ENCODE assay signal across 11 cellular contexts in genomic region chr2:55875434-55876135, GRCh38. TPM values are rescaled to one million over a fixed set of nuclear protein-coding genes. Genes with fewer than 3 reads are reported as not detected.
A peak's percentile ranks its signal among the peaks of the same experiment; 100 is the strongest.
DNase-seq lines count a peak whose midpoint lies in the region; ATAC-seq and TF ChIP-seq lines count a peak whose summit lies in the region.
"Had no signal": no experiment of that assay in that cellular context is flagged by ENCODE, and none has a peak within 500 bp of the region (broad histone marks: within the 10 kb centered on the region; RNA-seq: fewer than 3 reads in every experiment).

No MANE protein-coding gene starts in this region.

- CTCF ChIA-PET in activated CD4-positive, alpha-beta T cell treated with anti-CD3 and anti-CD28 coated beads, Interleukin-2, amount 10 ng/mL, durations not matched to agents 7 days and 5 days (lab: Charles Lee) = no interaction called here
- CTCF ChIA-PET in RWPE1 (lab: Yijun Ruan, JAX) = no interaction called here

- intact Hi-C loops in tibial artery (cut with DNase I; ENCODE audit: low total_unique reads) = no loop called here

- ATAC-seq in GM21390 (IDR thresholded peaks at IDR 0.05; ENCODE audit: unreplicated experiment) = peak; percentile 63
- ATAC-seq: activated CD8-positive, alpha-beta T cell treated with anti-CD3 and anti-CD28 coated beads, Interleukin-2, amount 10 ng/mL, durations not matched to agents 7 days and 5 days had no signal

- peak; percentile 9 for DNase-seq in HT1080 (ENCODE audit: low read depth)
- DNase-seq in dedifferentiated amniotic fluid mesenchymal stem cell (ENCODE audit: extremely low spot score) = peak; percentile 53
- DNase-seq in tibial artery = no peak
- DNase-seq in activated CD4-positive, alpha-beta T cell treated with anti-CD3 and anti-CD28 coated beads, Interleukin-2, amount 10 ng/mL, durations not matched to agents 7 days and 5 days = no peak
- DNase-seq in NCI-H2107 treated with DMSO at 0.1 percent for 48 hours (lab: John Stamatoyannopoulos, UW; ENCODE audit: unreplicated experiment) = no peak
- DNase-seq in stimulated activated CD4-positive, alpha-beta T cell treated with anti-CD3 and anti-CD28 coated beads, Interleukin-15, amount 100 ng/mL, for 24 hours = no peak
- no peak for DNase-seq in RWPE1 (ENCODE audit: low spot score)
- DNase-seq: activated CD8-positive, alpha-beta T cell treated with anti-CD3 and anti-CD28 coated beads, Interleukin-2, amount 10 ng/mL, durations not matched to agents 7 days and 5 days; nephron progenitor cell had no signal

- H3K27ac ChIP-seq in tibial artery = peak overlapping the region; percentile 26 to 46
- H3K27ac ChIP-seq in RWPE1 = no peak overlapping the region

- H3K27me3 Mint-ChIP-seq in activated CD4-positive, alpha-beta T cell treated with anti-CD3 and anti-CD28 coated beads, Interleukin-2, amount 10 ng/mL, durations not matched to agents 7 days and 5 days = no peaks in the 10 kb centered on the region

- TF ChIP-seq CTCF in tibial artery (IDR thresholded peaks at IDR 0.05) = no peak
- TF ChIP-seq CTCF in RWPE1 (conservative IDR thresholded peaks at IDR 0.05; ENCODE audit: low read depth) = no peak

- no peaks in the 10 kb centered on the region for H3K9me3 Mint-ChIP-seq in activated CD4-positive, alpha-beta T cell treated with anti-CD3 and anti-CD28 coated beads, Interleukin-2, amount 10 ng/mL, durations not matched to agents 7 days and 5 days
- H3K9me3 Mint-ChIP-seq: nephron progenitor cell had no signal

- no peak overlapping the region for H3K27ac Mint-ChIP-seq in activated CD4-positive, alpha-beta T cell treated with anti-CD3 and anti-CD28 coated beads, Interleukin-2, amount 10 ng/mL, durations not matched to agents 7 days and 5 days
- H3K27ac Mint-ChIP-seq: activated CD8-positive, alpha-beta T cell treated with anti-CD3 and anti-CD28 coated beads, Interleukin-2, amount 10 ng/mL, durations not matched to agents 7 days and 5 days; activated naive CD8-positive, alpha-beta T cell; nephron progenitor cell had no signal

- H3K4me3 Mint-ChIP-seq in activated CD4-positive, alpha-beta T cell treated with anti-CD3 and anti-CD28 coated beads, Interleukin-2, amount 10 ng/mL, durations not matched to agents 7 days and 5 days = no peak overlapping the region
- H3K4me3 Mint-ChIP-seq: activated CD8-positive, alpha-beta T cell treated with anti-CD3 and anti-CD28 coated beads, Interleukin-2, amount 10 ng/mL, durations not matched to agents 7 days and 5 days; activated naive CD8-positive, alpha-beta T cell; nephron progenitor cell had no signal

- H3K36me3 ChIP-seq in tibial artery = peaks cover 15 to 29% (median 28%) of the 10 kb centered on the region in 3 donors

- H3K4me1 Mint-ChIP-seq in activated CD4-positive, alpha-beta T cell treated with anti-CD3 and anti-CD28 coated beads, Interleukin-2, amount 10 ng/mL, durations not matched to agents 7 days and 5 days = no peaks in the 10 kb centered on the region

- H3K4me3 ChIP-seq in tibial artery = no peak overlapping the region

- POLR2A ChIA-PET in activated CD4-positive, alpha-beta T cell treated with anti-CD3 and anti-CD28 coated beads, Interleukin-2, amount 10 ng/mL, durations not matched to agents 7 days and 5 days (lab: Charles Lee) = no interaction called here
- POLR2A ChIA-PET in RWPE1 (lab: Yijun Ruan, JAX; ENCODE audit: low non-redundant PET) = interaction anchor here (0.5 kb wide), 1 partner anchor 47 kb away, joined by 3 read pairs; no protein-coding TSS in a partner anchor

- no peaks in the 10 kb centered on the region for H3K9me3 ChIP-seq in tibial artery

- no peaks in the 10 kb centered on the region for H3K27me3 ChIP-seq in tibial artery

- no peaks in the 10 kb centered on the region for H3K36me3 Mint-ChIP-seq in activated CD4-positive, alpha-beta T cell treated with anti-CD3 and anti-CD28 coated beads, Interleukin-2, amount 10 ng/mL, durations not matched to agents 7 days and 5 days (ENCODE audit: low read depth)
- H3K36me3 Mint-ChIP-seq: activated naive CD8-positive, alpha-beta T cell had no signal

- peaks cover 0 to 40% (median 20%) of the 10 kb centered on the region in 4 donors for H3K4me1 ChIP-seq in tibial artery

RNA-seq across cellular contexts. Expression of gene EFEMP1, which starts 48.0 kb away (rescaled TPM):
- total RNA-seq in HT1080 (2014; rRNA removed; shearing (Covaris generic)) = 296 and 336 TPM in 2 replicates
- 550 and 773 TPM in 2 replicates for polyA plus RNA-seq in HT1080 (2015; cell fraction: cytosol; rRNA removed)
- 1,602 and 1,732 TPM in 2 replicates for polyA plus RNA-seq in HT1080 (2015; cell fraction: nucleus; rRNA removed)
- not detected for total RNA-seq in activated CD4-positive, alpha-beta T cell treated with anti-CD3 and anti-CD28 coated beads, Interleukin-2, amount 10 ng/mL, durations not matched to agents 7 days and 5 days
- total RNA-seq: activated CD8-positive, alpha-beta T cell treated with anti-CD3 and anti-CD28 coated beads, Interleukin-2, amount 10 ng/mL, durations not matched to agents 7 days and 5 days had no signal

Comparison
In these comparisons a context has a peak if more than half of its experiments do, and no peak if none do; other contexts are left out.
1. DNase-seq: peak in HT1080 (single experiment) and dedifferentiated amniotic fluid mesenchymal stem cell (single experiment); none in tibial artery (0 of 2), activated CD4-positive, alpha-beta T cell treated with anti-CD3 and anti-CD28 coated beads, Interleukin-2, amount 10 ng/mL, durations not matched to agents 7 days and 5 days (single experiment), NCI-H2107 treated with DMSO at 0.1 percent for 48 hours (single experiment), stimulated activated CD4-positive, alpha-beta T cell treated with anti-CD3 and anti-CD28 coated beads, Interleukin-15, amount 100 ng/mL, for 24 hours (single experiment) and RWPE1 (single experiment).
2. RNA of gene EFEMP1, which starts 48.0 kb away (total RNA-seq): 296 to 336 TPM in HT1080; not detected in activated CD4-positive, alpha-beta T cell treated with anti-CD3 and anti-CD28 coated beads, Interleukin-2, amount 10 ng/mL, durations not matched to agents 7 days and 5 days; every median in the first group is over 100 times any median in the second.